ENCODE assay signal across 24 cellular contexts in the genomic region with DNA sequence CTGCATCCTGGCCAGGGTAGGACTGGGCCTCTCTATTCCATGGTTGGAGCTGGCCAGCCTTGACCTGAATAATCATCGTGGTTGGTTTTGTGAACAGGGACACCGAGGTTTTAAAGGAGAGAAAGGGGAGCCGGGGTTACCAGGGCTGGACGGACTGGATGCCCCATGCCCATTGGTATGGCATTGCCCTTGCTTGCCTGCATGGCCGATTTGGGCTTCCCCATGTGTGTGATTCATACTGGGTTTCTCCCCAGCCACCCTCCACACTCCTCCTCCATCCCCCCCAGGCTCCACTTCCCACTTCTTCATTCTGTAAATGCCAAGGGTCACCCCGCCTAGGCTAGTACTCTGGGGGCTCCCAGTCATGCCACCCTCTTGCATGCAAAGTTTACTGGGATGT.
A peak's percentile ranks its signal among the peaks of the same experiment; 100 is the strongest.
DNase-seq lines count a peak whose midpoint lies in the region; ATAC-seq and TF ChIP-seq lines count a peak whose summit lies in the region.
"Had no signal": no experiment of that assay in that cellular context is flagged by ENCODE, and none has a peak within 500 bp of the region (broad histone marks: within the 10 kb centered on the region; RNA-seq: fewer than 3 reads in every experiment).

No MANE protein-coding gene starts in this region.

- H3K4me3 ChIP-seq in GM12865 (ENCODE audit: low read depth, low read length) (no peak overlapping the region), spleen (no peak overlapping the region)
- H3K4me3 ChIP-seq: HAP-1, heart left ventricle, thyroid gland had no signal

- in situ Hi-C loops in G401 (cut with HindIII; ENCODE audit: low sequenced_read_pairs) = no loop called here

- H3K36me3 Mint-ChIP-seq in dendritic cell treated with granulocyte-macrophage colony-stimulating factor and Interleukin-4, amounts not matched to agents 40 ng/mL and 50 ng/mL, for 4 days (ENCODE audit: low read depth) = no peaks in the 10 kb centered on the region
- H3K36me3 Mint-ChIP-seq: activated naive CD4-positive, alpha-beta T cell treated with anti-CD3 and anti-CD28 coated beads, Interleukin-2, amount 50 U/mL, for 72 hours; CD8-positive, alpha-beta memory T cell had no signal

- WGBS in spleen, 5 donors = 57 to 79% (median 72%) methylated on average over 5 to 6 of the region's 6 CpGs

- DNase-seq in GM12865 (ENCODE audit: low read depth) (peak; percentile 11), spleen (peak; percentile 34), G401 (ENCODE audit: low spot score) (no peak), NCI-H1105 treated with DMSO at 0.1 percent for 48 hours (lab: John Stamatoyannopoulos, UW) (no peak), GDM1 (lab: John Stamatoyannopoulos, UW) (no peak)
- DNase-seq: activated CD4-positive, alpha-beta T cell treated with anti-CD3 and anti-CD28 coated beads, Interleukin-2, amount 50 U/mL, for 48 hours; activated CD8-positive, alpha-beta memory T cell treated with anti-CD3 and anti-CD28 coated beads, Interleukin-2, amount 50 U/mL, for 48 hours; CD8-positive, alpha-beta memory T cell; cerebellar nuclear complex; DMS153; heart left ventricle; NCI-H1092; NCI-H2029; NCI-H526 treated with DMSO at 0.1 percent for 48 hours; occipital lobe; SK-N-SH; stimulated activated naive CD4-positive, alpha-beta T cell; thyroid gland had no signal

- TF ChIP-seq POLR2A in spleen (IDR thresholded peaks at IDR 0.05) = no peak

- H3K27me3 Mint-ChIP-seq in dendritic cell treated with granulocyte-macrophage colony-stimulating factor and Interleukin-4, amounts not matched to agents 40 ng/mL and 50 ng/mL, for 4 days = peaks cover 25% of the 10 kb centered on the region

- peaks cover 28% of the 10 kb centered on the region for H3K4me1 Mint-ChIP-seq in dendritic cell treated with granulocyte-macrophage colony-stimulating factor and Interleukin-4, amounts not matched to agents 40 ng/mL and 50 ng/mL, for 4 days (ENCODE audit: low read depth)
- H3K4me1 Mint-ChIP-seq: CD8-positive, alpha-beta memory T cell had no signal

- no peaks in the 10 kb centered on the region for H3K4me1 ChIP-seq in spleen
- H3K4me1 ChIP-seq: heart left ventricle had no signal

- no peak for TF ChIP-seq CTCF in GM12865 (IDR thresholded peaks at IDR 0.05; ENCODE audit: insufficient read depth, low read depth, low read length, missing control alignments)
- TF ChIP-seq CTCF in spleen (IDR thresholded peaks at IDR 0.05 in 8 of 11, conservative IDR thresholded peaks at IDR 0.05 in 3 of 11) = no peak

- H3K27ac ChIP-seq in spleen = no peak overlapping the region
- H3K27ac ChIP-seq: heart left ventricle, KMS-11 had no signal

- H3K9me3 Mint-ChIP-seq in dendritic cell treated with granulocyte-macrophage colony-stimulating factor and Interleukin-4, amounts not matched to agents 40 ng/mL and 50 ng/mL, for 4 days = no peaks in the 10 kb centered on the region
- H3K9me3 Mint-ChIP-seq: activated naive CD4-positive, alpha-beta T cell treated with anti-CD3 and anti-CD28 coated beads, Interleukin-2, amount 50 U/mL, for 72 hours; activated T-helper 2 cell treated with anti-CD3 and anti-CD28 coated beads, Interferon-gamma antibody, Interleukin-2, Interleukin-4, amounts not matched to agents 10 μg/mL and 5 μg/mL and 100 μg/mL, durations not matched to agents 14 hours and 24 hours and 36 hours; CD8-positive, alpha-beta memory T cell had no signal

- peak overlapping the region; percentile 43 for H3K27ac Mint-ChIP-seq in dendritic cell treated with granulocyte-macrophage colony-stimulating factor and Interleukin-4, amounts not matched to agents 40 ng/mL and 50 ng/mL, for 4 days
- H3K27ac Mint-ChIP-seq: activated T-helper 2 cell treated with anti-CD3 and anti-CD28 coated beads, Interferon-gamma antibody, Interleukin-2, Interleukin-4, amounts not matched to agents 10 μg/mL and 5 μg/mL and 100 μg/mL, durations not matched to agents 14 hours and 24 hours and 36 hours had no signal

- ATAC-seq in HG03432 (IDR thresholded peaks at IDR 0.05; ENCODE audit: unreplicated experiment) = peak; percentile 31
- ATAC-seq: activated naive CD4-positive, alpha-beta T cell treated with anti-CD3 and anti-CD28 coated beads, Interleukin-2, amount 50 U/mL, for 72 hours; heart left ventricle had no signal

- H3K4me3 Mint-ChIP-seq in dendritic cell treated with granulocyte-macrophage colony-stimulating factor and Interleukin-4, amounts not matched to agents 40 ng/mL and 50 ng/mL, for 4 days = no peak overlapping the region
- H3K4me3 Mint-ChIP-seq: CD8-positive, alpha-beta memory T cell had no signal

- H3K9me3 ChIP-seq in spleen = no peaks in the 10 kb centered on the region
- H3K9me3 ChIP-seq: HAP-1, heart left ventricle, SK-N-SH, thyroid gland had no signal

- intact Hi-C loops in dendritic cell treated with granulocyte-macrophage colony-stimulating factor and Interleukin-4, amounts not matched to agents 40 ng/mL and 50 ng/mL, for 4 days (cut with micrococcal nuclease) = no loop called here
- intact Hi-C loops in spleen (cut with DNase I; ENCODE audit: low total_unique reads) = no loop called here

- no peaks in the 10 kb centered on the region for H3K27me3 ChIP-seq in spleen (replicated peaks in 1 of 7)
- H3K27me3 ChIP-seq: heart left ventricle, thyroid gland had no signal

- no peaks in the 10 kb centered on the region for H3K36me3 ChIP-seq in spleen
- H3K36me3 ChIP-seq: HAP-1, heart left ventricle, thyroid gland had no signal

Comparison
In these comparisons a context has a peak if more than half of its experiments do, and no peak if none do; other contexts are left out.
1. DNase-seq: peak in GM12865 (single experiment) and spleen (single experiment); none in G401 (single experiment), NCI-H1105 treated with DMSO at 0.1 percent for 48 hours (single experiment) and GDM1 (single experiment).